10 cellular contexts compared by ENCODE assay signal in the genomic region with DNA sequence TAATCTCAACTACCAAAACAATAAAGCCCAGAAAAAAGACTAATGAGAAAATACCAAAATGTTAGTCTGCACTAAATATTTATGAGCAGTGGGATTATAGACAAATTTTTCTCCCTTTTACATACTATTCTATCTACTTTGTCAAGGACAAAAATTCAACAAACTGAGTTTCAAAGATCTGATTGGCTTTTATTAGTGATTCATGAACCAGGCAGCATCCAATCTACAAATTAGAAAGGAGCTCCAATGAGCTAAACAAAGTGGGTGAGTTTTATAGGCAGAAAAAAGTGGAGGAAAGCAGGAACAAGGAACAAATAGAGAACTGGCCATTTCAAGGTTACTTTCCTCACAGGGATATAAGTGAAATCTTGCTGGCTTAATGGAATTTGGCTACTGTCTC.
"Had no signal": no experiment of that assay in that cellular context is flagged by ENCODE, and none has a peak within 500 bp of the region (broad histone marks: within the 10 kb centered on the region; RNA-seq: fewer than 3 reads in every experiment).

No MANE protein-coding gene starts in this region.

- H3K4me3 Mint-ChIP-seq: GM23338, H9, HFFc6 had no signal

- DNase-seq: H9, HCEC 1CT, HFFc6, IMR-90, KG1 had no signal

- H3K4me3 ChIP-seq: GM23338, K562 had no signal

- FAIRE-seq: H1, H54, HTR-8/SVneo, K562 had no signal

- H2AFZ ChIP-seq: GM23338 had no signal

- H3K27ac Mint-ChIP-seq: GM23338, H9, HFFc6 had no signal

- H3K9me3 Mint-ChIP-seq: GM23338, HFFc6 had no signal

- ATAC-seq: GM23338, K562 had no signal

- H3K4me2 ChIP-seq: GM23338 had no signal
